1 cellular context compared by ENCODE assay signal in the genomic region with DNA sequence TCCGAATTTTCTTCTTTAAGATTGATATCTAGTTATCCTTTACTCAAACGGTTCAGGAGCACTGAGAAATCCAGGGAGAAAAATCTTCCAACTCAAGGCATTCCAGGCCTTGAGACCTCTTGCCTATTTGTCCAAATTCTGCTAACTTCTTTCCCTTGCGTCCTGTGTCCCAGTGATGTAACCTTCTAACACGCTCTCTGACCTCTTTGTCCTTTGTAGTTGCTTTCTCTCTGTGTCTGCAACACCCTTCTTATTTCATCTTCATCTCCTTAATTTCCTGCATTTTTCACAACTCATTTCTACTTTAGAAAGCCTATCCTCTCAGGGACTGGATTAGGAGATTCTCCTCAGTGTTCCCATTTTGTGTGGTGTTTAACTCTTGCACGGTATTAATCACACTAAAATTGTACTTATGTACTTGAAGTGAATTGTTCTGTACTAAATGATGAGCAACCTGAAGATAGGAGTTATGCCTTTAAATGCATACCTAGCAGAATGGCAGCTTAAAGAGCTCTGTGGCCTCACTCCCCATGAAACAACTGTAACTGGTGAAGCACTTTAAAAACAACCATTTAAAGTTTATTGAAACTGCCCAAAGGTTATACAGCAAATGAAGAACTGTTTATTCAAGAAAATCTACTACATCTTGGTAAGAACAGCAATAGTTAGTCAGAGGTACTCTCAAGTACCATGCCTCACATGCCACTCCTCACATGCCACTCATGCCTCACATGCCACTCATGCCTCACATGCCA.
TF ChIP-seq lines count a peak whose summit lies in the region.

No MANE protein-coding gene starts in this region.

TF ChIP-seq in WTC11, 78 proteins besides CTCF, POLR2A, EP300 and RAD21 (continued from another document):
- TF ChIP-seq, protein P1, sequence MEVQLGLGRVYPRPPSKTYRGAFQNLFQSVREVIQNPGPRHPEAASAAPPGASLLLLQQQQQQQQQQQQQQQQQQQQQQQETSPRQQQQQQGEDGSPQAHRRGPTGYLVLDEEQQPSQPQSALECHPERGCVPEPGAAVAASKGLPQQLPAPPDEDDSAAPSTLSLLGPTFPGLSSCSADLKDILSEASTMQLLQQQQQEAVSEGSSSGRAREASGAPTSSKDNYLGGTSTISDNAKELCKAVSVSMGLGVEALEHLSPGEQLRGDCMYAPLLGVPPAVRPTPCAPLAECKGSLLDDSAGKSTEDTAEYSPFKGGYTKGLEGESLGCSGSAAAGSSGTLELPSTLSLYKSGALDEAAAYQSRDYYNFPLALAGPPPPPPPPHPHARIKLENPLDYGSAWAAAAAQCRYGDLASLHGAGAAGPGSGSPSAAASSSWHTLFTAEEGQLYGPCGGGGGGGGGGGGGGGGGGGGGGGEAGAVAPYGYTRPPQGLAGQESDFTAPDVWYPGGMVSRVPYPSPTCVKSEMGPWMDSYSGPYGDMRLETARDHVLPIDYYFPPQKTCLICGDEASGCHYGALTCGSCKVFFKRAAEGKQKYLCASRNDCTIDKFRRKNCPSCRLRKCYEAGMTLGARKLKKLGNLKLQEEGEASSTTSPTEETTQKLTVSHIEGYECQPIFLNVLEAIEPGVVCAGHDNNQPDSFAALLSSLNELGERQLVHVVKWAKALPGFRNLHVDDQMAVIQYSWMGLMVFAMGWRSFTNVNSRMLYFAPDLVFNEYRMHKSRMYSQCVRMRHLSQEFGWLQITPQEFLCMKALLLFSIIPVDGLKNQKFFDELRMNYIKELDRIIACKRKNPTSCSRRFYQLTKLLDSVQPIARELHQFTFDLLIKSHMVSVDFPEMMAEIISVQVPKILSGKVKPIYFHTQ (CRISPR knock-in tag; IDR thresholded peaks at IDR 0.05): no peak
